In the genomic region with DNA sequence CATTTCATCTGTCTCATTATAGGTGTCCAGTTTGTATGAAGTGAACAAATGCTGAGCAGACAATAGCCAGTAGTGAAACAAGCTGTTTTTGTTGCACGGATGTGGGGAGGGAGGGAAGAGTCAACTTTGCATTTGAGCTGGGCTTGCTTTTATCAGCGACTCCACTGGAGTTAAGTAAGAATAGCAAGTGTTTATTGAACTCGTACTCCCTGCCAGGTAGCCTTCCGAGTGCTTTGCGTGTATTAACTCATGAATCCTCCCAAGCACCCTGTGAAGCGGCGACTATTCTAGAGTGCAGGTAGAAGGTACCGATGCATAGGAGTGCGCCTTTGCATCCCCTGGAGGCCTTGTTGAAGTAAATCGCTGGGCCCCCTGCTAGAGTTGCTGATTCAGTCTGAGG, we compare ENCODE assay signal across 2 cellular contexts.
TF ChIP-seq lines count a peak whose summit lies in the region.

No MANE protein-coding gene starts in this region.

TF ChIP-seq in K562, 482 proteins besides CTCF, POLR2A, EP300 and RAD21:
- TF ChIP-seq C11orf30 (IDR thresholded peaks at IDR 0.05; ENCODE audit: low read depth) (peak; percentile 22; the same call in 1 of the 2 replicates), SMAD4 (CRISPR knock-in tag; conservative IDR thresholded peaks at IDR 0.05) (no peak), ZNF316 (IDR thresholded peaks at IDR 0.05) (peak; percentile 59), GABPB1 (CRISPR knock-in tag; IDR thresholded peaks at IDR 0.05) (no peak)
TF ChIP-seq in K562: peak in this region for 2.

TF ChIP-seq in liver, 16 proteins besides CTCF, POLR2A, EP300 and RAD21:
- TF ChIP-seq HNF4A (conservative IDR thresholded peaks at IDR 0.05) (peak; percentile 25 to 37), NR2F2 (IDR thresholded peaks at IDR 0.05) (no peak), FOXA2 (IDR thresholded peaks at IDR 0.05) (no peak), SP1 (IDR thresholded peaks at IDR 0.05) (peak; percentile 64), GABPA (IDR thresholded peaks at IDR 0.05 in 1 of 2, conservative IDR thresholded peaks at IDR 0.05 in 1 of 2) (no peak), RXRA (IDR thresholded peaks at IDR 0.05) (peak; percentile 11 to 51), FOXA1 (IDR thresholded peaks at IDR 0.05) (no peak), JUND (IDR thresholded peaks at IDR 0.05) (no peak)
- TF ChIP-seq, protein P1, sequence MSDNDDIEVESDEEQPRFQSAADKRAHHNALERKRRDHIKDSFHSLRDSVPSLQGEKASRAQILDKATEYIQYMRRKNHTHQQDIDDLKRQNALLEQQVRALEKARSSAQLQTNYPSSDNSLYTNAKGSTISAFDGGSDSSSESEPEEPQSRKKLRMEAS (IDR thresholded peaks at IDR 0.05): no peak
- TF ChIP-seq, protein P2, sequence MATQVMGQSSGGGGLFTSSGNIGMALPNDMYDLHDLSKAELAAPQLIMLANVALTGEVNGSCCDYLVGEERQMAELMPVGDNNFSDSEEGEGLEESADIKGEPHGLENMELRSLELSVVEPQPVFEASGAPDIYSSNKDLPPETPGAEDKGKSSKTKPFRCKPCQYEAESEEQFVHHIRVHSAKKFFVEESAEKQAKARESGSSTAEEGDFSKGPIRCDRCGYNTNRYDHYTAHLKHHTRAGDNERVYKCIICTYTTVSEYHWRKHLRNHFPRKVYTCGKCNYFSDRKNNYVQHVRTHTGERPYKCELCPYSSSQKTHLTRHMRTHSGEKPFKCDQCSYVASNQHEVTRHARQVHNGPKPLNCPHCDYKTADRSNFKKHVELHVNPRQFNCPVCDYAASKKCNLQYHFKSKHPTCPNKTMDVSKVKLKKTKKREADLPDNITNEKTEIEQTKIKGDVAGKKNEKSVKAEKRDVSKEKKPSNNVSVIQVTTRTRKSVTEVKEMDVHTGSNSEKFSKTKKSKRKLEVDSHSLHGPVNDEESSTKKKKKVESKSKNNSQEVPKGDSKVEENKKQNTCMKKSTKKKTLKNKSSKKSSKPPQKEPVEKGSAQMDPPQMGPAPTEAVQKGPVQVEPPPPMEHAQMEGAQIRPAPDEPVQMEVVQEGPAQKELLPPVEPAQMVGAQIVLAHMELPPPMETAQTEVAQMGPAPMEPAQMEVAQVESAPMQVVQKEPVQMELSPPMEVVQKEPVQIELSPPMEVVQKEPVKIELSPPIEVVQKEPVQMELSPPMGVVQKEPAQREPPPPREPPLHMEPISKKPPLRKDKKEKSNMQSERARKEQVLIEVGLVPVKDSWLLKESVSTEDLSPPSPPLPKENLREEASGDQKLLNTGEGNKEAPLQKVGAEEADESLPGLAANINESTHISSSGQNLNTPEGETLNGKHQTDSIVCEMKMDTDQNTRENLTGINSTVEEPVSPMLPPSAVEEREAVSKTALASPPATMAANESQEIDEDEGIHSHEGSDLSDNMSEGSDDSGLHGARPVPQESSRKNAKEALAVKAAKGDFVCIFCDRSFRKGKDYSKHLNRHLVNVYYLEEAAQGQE (IDR thresholded peaks at IDR 0.05): no peak
- TF ChIP-seq, protein P3, sequence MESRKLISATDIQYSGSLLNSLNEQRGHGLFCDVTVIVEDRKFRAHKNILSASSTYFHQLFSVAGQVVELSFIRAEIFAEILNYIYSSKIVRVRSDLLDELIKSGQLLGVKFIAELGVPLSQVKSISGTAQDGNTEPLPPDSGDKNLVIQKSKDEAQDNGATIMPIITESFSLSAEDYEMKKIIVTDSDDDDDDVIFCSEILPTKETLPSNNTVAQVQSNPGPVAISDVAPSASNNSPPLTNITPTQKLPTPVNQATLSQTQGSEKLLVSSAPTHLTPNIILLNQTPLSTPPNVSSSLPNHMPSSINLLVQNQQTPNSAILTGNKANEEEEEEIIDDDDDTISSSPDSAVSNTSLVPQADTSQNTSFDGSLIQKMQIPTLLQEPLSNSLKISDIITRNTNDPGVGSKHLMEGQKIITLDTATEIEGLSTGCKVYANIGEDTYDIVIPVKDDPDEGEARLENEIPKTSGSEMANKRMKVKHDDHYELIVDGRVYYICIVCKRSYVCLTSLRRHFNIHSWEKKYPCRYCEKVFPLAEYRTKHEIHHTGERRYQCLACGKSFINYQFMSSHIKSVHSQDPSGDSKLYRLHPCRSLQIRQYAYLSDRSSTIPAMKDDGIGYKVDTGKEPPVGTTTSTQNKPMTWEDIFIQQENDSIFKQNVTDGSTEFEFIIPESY (IDR thresholded peaks at IDR 0.05): no peak
